Comparison of ENCODE assay signal across 12 cellular contexts in genomic region chr20:21640556-21640955, GRCh38.
DNase-seq lines count a peak whose midpoint lies in the region; ATAC-seq and TF ChIP-seq lines count a peak whose summit lies in the region.
"Had no signal": no experiment of that assay in that cellular context is flagged by ENCODE, and none has a peak within 500 bp of the region (broad histone marks: within the 10 kb centered on the region; RNA-seq: fewer than 3 reads in every experiment).

No MANE protein-coding gene starts in this region.

- H2AFZ ChIP-seq in mammary epithelial cell (ENCODE audit: low read depth, low read length): no peak overlapping the region

- no peak overlapping the region for H3K4me2 ChIP-seq in mammary epithelial cell (ENCODE audit: insufficient read depth, low read depth, low read length)

- H3K9ac ChIP-seq in mammary epithelial cell (ENCODE audit: insufficient read depth, low read length): no peak overlapping the region

- dilution Hi-C loops in mammary epithelial cell (cut with HindIII; ENCODE audit: low sequenced_read_pairs): no loop called here

- BruUV-seq in mammary epithelial cell (replicated peaks; lab: Mats Ljungman, UMichigan): no TSS peak

- H3K79me2 ChIP-seq in mammary epithelial cell (ENCODE audit: insufficient read depth, low read length): no peaks in the 10 kb centered on the region

- no peaks in the 10 kb centered on the region for H3K36me3 Mint-ChIP-seq in glutamatergic neuron (ENCODE audit: unreplicated experiment)
- H3K36me3 Mint-ChIP-seq: activated naive CD8-positive, alpha-beta T cell had no signal

- no peaks in the 10 kb centered on the region for H4K20me1 ChIP-seq in mammary epithelial cell (ENCODE audit: insufficient read depth, low read length)

- ATAC-seq in left colon: no peak
- ATAC-seq in stimulated activated naive CD8-positive, alpha-beta T cell treated with anti-CD3 and anti-CD28 coated beads, Interleukin-15, amount 100 ng/mL, for 72 hours: no peak

- H3K27me3 ChIP-seq in mammary epithelial cell (ENCODE audit: insufficient read depth, low read length): no peaks in the 10 kb centered on the region

- no peak overlapping the region for H3K4me3 ChIP-seq in mammary epithelial cell (replicated peaks in 1 of 3; ENCODE audit: insufficient read depth in 1 of 3, low read depth in 2 of 3, low read length in 3 of 3)

- H3K9me3 Mint-ChIP-seq in stimulated activated naive CD8-positive, alpha-beta T cell treated with anti-CD3 and anti-CD28 coated beads, Interleukin-15, amount 100 ng/mL, for 72 hours: peaks cover 9 to 14% of the 10 kb centered on the region in 2 donors
- no peaks in the 10 kb centered on the region for H3K9me3 Mint-ChIP-seq in glutamatergic neuron (ENCODE audit: unreplicated experiment)

- intact Hi-C loops in mammary epithelial cell (cut with micrococcal nuclease): loop anchor here (5.0 kb wide), 1 partner anchor 672 kb away; no protein-coding TSS in a partner anchor
- intact Hi-C loops in left colon (cut with DNase I, micrococcal nuclease): no loop called here

- CTCF ChIA-PET in mammary epithelial cell (lab: Charles Lee; ENCODE audit: low non-redundant PET): interaction anchor here (0.6 kb wide), 1 partner anchor 79 kb away, joined by 4 read pairs; no protein-coding TSS in a partner anchor

- H3K36me3 ChIP-seq in mammary epithelial cell (ENCODE audit: insufficient read depth, low read length): no peaks in the 10 kb centered on the region

- peak; percentile 32 for DNase-seq in ACHN
- DNase-seq in GM13977 (ENCODE audit: low spot score): peak; percentile 22
- DNase-seq in NCI-H2171 treated with DMSO at 0.1 percent for 48 hours (lab: John Stamatoyannopoulos, UW): peak; percentile 70
- DNase-seq in mammary epithelial cell: peak; percentile 21
- DNase-seq in left colon: no peak
- no peak for DNase-seq in stimulated activated naive CD8-positive, alpha-beta T cell treated with anti-CD3 and anti-CD28 coated beads, Interleukin-15, amount 100 ng/mL, for 72 hours
- no peak for DNase-seq in superior temporal gyrus (ENCODE audit: extremely low spot score)
- DNase-seq in glutamatergic neuron: no peak
- DNase-seq: activated CD4-positive, CD25-positive, alpha-beta regulatory T cell treated with anti-CD3 and anti-CD28 coated beads, Interleukin-2, amount 50 U/mL, for 72 hours; effector CD8-positive, alpha-beta T cell; NCI-H1694 had no signal

- 3% methylated on average over 3 of the region's 4 CpGs for WGBS in mammary epithelial cell (ENCODE audit: low coverage, missing lambda C conversion rate)

- H3K4me1 Mint-ChIP-seq in stimulated activated naive CD8-positive, alpha-beta T cell treated with anti-CD3 and anti-CD28 coated beads, Interleukin-15, amount 100 ng/mL, for 72 hours: no peaks in the 10 kb centered on the region
- no peaks in the 10 kb centered on the region for H3K4me1 Mint-ChIP-seq in glutamatergic neuron (ENCODE audit: low read depth, unreplicated experiment)

- no peaks in the 10 kb centered on the region for H3K9me3 ChIP-seq in mammary epithelial cell (replicated peaks; ENCODE audit: insufficient read depth, low read length)

- peaks cover 9% of the 10 kb centered on the region for H3K27me3 Mint-ChIP-seq in stimulated activated naive CD8-positive, alpha-beta T cell treated with anti-CD3 and anti-CD28 coated beads, Interleukin-15, amount 100 ng/mL, for 72 hours
- peaks cover 2% of the 10 kb centered on the region for H3K27me3 Mint-ChIP-seq in glutamatergic neuron (ENCODE audit: unreplicated experiment)

- no peaks in the 10 kb centered on the region for H3K4me1 ChIP-seq in mammary epithelial cell (ENCODE audit: insufficient read depth, low read length)

- no peak overlapping the region for H3K4me3 Mint-ChIP-seq in stimulated activated naive CD8-positive, alpha-beta T cell treated with anti-CD3 and anti-CD28 coated beads, Interleukin-15, amount 100 ng/mL, for 72 hours
- H3K4me3 Mint-ChIP-seq in glutamatergic neuron (ENCODE audit: unreplicated experiment): no peak overlapping the region
- H3K4me3 Mint-ChIP-seq: activated naive CD8-positive, alpha-beta T cell had no signal

- TF ChIP-seq CTCF in GM13977 (IDR thresholded peaks at IDR 0.05; ENCODE audit: extremely low read depth, insufficient read depth, missing control alignments): peak; percentile 36
- TF ChIP-seq CTCF in mammary epithelial cell (conservative IDR thresholded peaks at IDR 0.05 in 1 of 2, IDR thresholded peaks at IDR 0.05 in 1 of 2; ENCODE audit: extremely low read depth in 1 of 2, insufficient read depth in 1 of 2, low read depth in 1 of 2, low read length in 2 of 2): peak; percentile 11 to 49
- no peak for TF ChIP-seq CTCF in glutamatergic neuron (IDR thresholded peaks at IDR 0.05; ENCODE audit: partially characterized antibody, unreplicated experiment)

- in situ Hi-C loops in ACHN (cut with HindIII; ENCODE audit: low pct_ligation_motif_present, low pct_unique_long_range_greater_than_20kb, low sequenced_read_pairs) (no loop called here), GM13977 (cut with MboI; ENCODE audit: low pct_unique_long_range_greater_than_20kb, low sequenced_read_pairs, unreplicated experiment) (no loop called here), mammary epithelial cell (cut with MboI; ENCODE audit: low sequenced_read_pairs in 2 of 2) (no loop called here)

- H3K27ac Mint-ChIP-seq in stimulated activated naive CD8-positive, alpha-beta T cell treated with anti-CD3 and anti-CD28 coated beads, Interleukin-15, amount 100 ng/mL, for 72 hours: no peak overlapping the region
- no peak overlapping the region for H3K27ac Mint-ChIP-seq in glutamatergic neuron (ENCODE audit: unreplicated experiment)
- H3K27ac Mint-ChIP-seq: activated naive CD8-positive, alpha-beta T cell had no signal

- H3K27ac ChIP-seq in mammary epithelial cell (ENCODE audit: insufficient read depth, low read depth, low read length): no peak overlapping the region

Comparison
In these comparisons a context has a peak if more than half of its experiments do, and no peak if none do; other contexts are left out.
1. DNase-seq: peak in ACHN (single experiment), GM13977 (single experiment), NCI-H2171 treated with DMSO at 0.1 percent for 48 hours (single experiment) and mammary epithelial cell (single experiment); none in left colon (0 of 2), stimulated activated naive CD8-positive, alpha-beta T cell treated with anti-CD3 and anti-CD28 coated beads, Interleukin-15, amount 100 ng/mL, for 72 hours (0 of 2), superior temporal gyrus (single experiment) and glutamatergic neuron (single experiment).